In the genomic region with DNA sequence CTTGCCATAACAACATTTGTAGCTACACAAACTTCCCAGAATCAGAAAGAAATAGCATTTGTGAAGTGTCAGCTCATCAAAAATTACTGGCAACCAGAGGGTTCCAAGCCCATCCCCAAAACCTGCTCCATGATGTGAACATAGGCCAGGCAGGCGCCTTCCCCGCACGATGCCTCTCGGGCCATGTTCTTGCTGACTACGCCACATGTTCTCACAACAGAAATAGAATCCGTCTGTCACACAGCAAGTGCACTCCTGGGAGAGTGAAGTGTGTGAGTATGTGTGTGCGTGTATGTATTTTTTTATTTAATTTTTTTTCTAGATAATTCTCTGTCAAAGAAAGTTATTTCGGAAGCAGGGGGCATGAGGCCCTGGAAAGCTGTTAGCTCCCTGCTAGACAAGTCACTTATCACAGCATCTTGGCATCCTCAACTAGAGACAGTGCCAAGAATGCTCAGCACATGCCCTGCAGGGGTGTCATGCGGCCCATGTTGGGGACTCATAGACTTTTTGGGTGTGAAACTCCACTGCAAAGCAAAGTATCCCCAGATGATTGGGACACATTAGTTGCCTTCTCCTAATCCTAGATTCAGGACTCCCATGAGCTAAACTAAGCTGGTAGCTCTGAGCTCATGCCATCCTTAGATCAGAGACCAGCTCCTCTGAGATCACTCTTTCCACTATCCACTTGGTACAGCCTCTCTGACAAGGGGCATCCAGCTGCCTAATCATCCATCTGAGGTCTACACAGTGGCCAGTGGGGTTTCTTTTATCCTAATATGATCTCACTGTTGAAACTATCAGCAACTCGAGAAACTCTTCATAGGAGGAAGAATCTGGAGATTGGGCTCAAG, we compare ENCODE assay signal across 1 cellular context.
TF ChIP-seq lines count a peak whose summit lies in the region.

No MANE protein-coding gene starts in this region.

TF ChIP-seq in K562, 482 proteins besides CTCF, POLR2A, EP300 and RAD21 (continued from another document):
- no peak for TF ChIP-seq ZNF140 (CRISPR knock-in tag; IDR thresholded peaks at IDR 0.05)
- 0 out of 2 replicates have a peak, but pooled peaks have one; percentile 48 for TF ChIP-seq ZNF766 (CRISPR knock-in tag; conservative IDR thresholded peaks at IDR 0.05)
- no peak for TF ChIP-seq SIN3A (IDR thresholded peaks at IDR 0.05; ENCODE audit: borderline replicate concordance in 2 of 2, control insufficient read depth in 1 of 2, low read depth in 2 of 2, low read length in 2 of 2)
- TF ChIP-seq ZNF282 (CRISPR knock-in tag; IDR thresholded peaks at IDR 0.05) = no peak
- TF ChIP-seq ZKSCAN1 (IDR thresholded peaks at IDR 0.05; ENCODE audit: low read depth, low read length) = no peak
- no peak for TF ChIP-seq GATAD2B (IDR thresholded peaks at IDR 0.05; ENCODE audit: borderline replicate concordance)
